ENCODE assay signal across 1 cellular context in genomic region chr17:50558581-50558954, GRCh38.
TF ChIP-seq lines count a peak whose summit lies in the region.

No MANE protein-coding gene starts in this region.

TF ChIP-seq in GM12878, 131 proteins besides CTCF, POLR2A, EP300 and RAD21:
- TF ChIP-seq, protein P1, sequence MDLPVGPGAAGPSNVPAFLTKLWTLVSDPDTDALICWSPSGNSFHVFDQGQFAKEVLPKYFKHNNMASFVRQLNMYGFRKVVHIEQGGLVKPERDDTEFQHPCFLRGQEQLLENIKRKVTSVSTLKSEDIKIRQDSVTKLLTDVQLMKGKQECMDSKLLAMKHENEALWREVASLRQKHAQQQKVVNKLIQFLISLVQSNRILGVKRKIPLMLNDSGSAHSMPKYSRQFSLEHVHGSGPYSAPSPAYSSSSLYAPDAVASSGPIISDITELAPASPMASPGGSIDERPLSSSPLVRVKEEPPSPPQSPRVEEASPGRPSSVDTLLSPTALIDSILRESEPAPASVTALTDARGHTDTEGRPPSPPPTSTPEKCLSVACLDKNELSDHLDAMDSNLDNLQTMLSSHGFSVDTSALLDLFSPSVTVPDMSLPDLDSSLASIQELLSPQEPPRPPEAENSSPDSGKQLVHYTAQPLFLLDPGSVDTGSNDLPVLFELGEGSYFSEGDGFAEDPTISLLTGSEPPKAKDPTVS (IDR thresholded peaks at IDR 0.05; ENCODE audit: low read depth, low read length) = no peak
- TF ChIP-seq HDGF (IDR thresholded peaks at IDR 0.05) (no peak), TBL1XR1 (IDR thresholded peaks at IDR 0.05; ENCODE audit: low read depth, low read length) (no peak), MYB (IDR thresholded peaks at IDR 0.05; ENCODE audit: borderline replicate concordance, low read depth, low read length) (no peak), NFXL1 (IDR thresholded peaks at IDR 0.05; ENCODE audit: borderline replicate concordance) (no peak), GABPA (IDR thresholded peaks at IDR 0.05; ENCODE audit: low read depth) (no peak), ZNF207 (IDR thresholded peaks at IDR 0.05; ENCODE audit: borderline replicate concordance) (no peak), USF1 (IDR thresholded peaks at IDR 0.05; ENCODE audit: borderline replicate concordance, extremely low read length, insufficient read depth, low read depth, low read length) (no peak), MTA3 (IDR thresholded peaks at IDR 0.05; ENCODE audit: borderline replicate concordance, low read length) (no peak), ZNF217 (IDR thresholded peaks at IDR 0.05) (no peak), RBBP5 (conservative IDR thresholded peaks at IDR 0.05) (no peak), NBN (IDR thresholded peaks at IDR 0.05) (no peak), KLF5 (IDR thresholded peaks at IDR 0.05; ENCODE audit: partially characterized antibody) (no peak), WRNIP1 (IDR thresholded peaks at IDR 0.05; ENCODE audit: borderline replicate concordance, low read depth, low read length) (no peak)
- TF ChIP-seq, protein P2, sequence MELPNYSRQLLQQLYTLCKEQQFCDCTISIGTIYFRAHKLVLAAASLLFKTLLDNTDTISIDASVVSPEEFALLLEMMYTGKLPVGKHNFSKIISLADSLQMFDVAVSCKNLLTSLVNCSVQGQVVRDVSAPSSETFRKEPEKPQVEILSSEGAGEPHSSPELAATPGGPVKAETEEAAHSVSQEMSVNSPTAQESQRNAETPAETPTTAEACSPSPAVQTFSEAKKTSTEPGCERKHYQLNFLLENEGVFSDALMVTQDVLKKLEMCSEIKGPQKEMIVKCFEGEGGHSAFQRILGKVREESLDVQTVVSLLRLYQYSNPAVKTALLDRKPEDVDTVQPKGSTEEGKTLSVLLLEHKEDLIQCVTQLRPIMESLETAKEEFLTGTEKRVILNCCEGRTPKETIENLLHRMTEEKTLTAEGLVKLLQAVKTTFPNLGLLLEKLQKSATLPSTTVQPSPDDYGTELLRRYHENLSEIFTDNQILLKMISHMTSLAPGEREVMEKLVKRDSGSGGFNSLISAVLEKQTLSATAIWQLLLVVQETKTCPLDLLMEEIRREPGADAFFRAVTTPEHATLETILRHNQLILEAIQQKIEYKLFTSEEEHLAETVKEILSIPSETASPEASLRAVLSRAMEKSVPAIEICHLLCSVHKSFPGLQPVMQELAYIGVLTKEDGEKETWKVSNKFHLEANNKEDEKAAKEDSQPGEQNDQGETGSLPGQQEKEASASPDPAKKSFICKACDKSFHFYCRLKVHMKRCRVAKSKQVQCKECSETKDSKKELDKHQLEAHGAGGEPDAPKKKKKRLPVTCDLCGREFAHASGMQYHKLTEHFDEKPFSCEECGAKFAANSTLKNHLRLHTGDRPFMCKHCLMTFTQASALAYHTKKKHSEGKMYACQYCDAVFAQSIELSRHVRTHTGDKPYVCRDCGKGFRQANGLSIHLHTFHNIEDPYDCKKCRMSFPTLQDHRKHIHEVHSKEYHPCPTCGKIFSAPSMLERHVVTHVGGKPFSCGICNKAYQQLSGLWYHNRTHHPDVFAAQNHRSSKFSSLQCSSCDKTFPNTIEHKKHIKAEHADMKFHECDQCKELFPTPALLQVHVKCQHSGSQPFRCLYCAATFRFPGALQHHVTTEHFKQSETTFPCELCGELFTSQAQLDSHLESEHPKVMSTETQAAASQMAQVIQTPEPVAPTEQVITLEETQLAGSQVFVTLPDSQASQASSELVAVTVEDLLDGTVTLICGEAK (IDR thresholded peaks at IDR 0.05; ENCODE audit: borderline replicate concordance) = no peak
